ENCODE assay signal across 25 cellular contexts in the genomic region with DNA sequence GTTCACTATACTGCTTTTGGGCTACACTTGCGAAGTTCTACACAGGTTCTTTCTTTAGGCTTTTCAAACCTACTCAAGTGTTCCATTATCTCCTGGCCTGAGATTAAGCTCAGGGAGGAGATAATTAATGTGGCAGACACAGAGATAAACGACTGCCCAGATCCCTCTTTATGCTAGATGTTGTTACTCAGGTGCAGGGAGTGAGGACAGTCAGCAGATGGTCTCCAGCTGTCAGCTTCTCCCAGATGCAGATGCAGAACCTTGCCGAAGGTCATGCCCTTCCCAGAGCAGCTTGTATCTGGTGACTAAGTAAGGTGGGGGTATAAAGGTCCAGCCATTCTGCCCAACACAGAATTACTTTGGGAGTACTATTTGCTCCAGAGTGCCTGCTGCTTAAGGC.
"Had no signal": no experiment of that assay in that cellular context is flagged by ENCODE, and none has a peak within 500 bp of the region (broad histone marks: within the 10 kb centered on the region; RNA-seq: fewer than 3 reads in every experiment).

No MANE protein-coding gene starts in this region.

- H3K27me3 ChIP-seq: esophagus squamous epithelium, heart right ventricle, right lobe of liver, suprapubic skin, transverse colon, vagina had no signal

- H3K27ac ChIP-seq: coronary artery, esophagus squamous epithelium, heart right ventricle, lower lobe of right lung, parathyroid adenoma, right lobe of liver, suprapubic skin, transverse colon, vagina had no signal

- H3K27ac Mint-ChIP-seq: natural killer cell; progenitor cell of endocrine pancreas; stimulated activated naive B cell treated with anti-CD40 and anti-IgM and Interleukin-4, amounts not matched to agents 10 μg/mL and 1 μg/mL and 100 μg/mL, for 72 hours; stimulated activated naive CD8-positive, alpha-beta T cell treated with anti-CD3 and anti-CD28 coated beads, Interleukin-15, amount 100 ng/mL, for 72 hours had no signal

- H3K9me3 ChIP-seq: esophagus squamous epithelium, heart right ventricle, lower lobe of right lung, right lobe of liver, suprapubic skin, transverse colon, vagina had no signal

- H3K79me2 ChIP-seq: parathyroid adenoma had no signal

- H3K4me3 Mint-ChIP-seq: natural killer cell; neural crest cell; stimulated activated naive B cell treated with anti-CD40 and anti-IgM and Interleukin-4, amounts not matched to agents 10 μg/mL and 1 μg/mL and 100 μg/mL, for 72 hours; stimulated activated naive CD8-positive, alpha-beta T cell treated with anti-CD3 and anti-CD28 coated beads, Interleukin-15, amount 100 ng/mL, for 72 hours had no signal

- DNase-seq: dermis blood vessel endothelial cell; effector memory CD4-positive, alpha-beta T cell; erythroblast; esophagus squamous epithelium; foreskin melanocyte; glutamatergic neuron; heart right ventricle; hippocampal formation; left cardiac atrium; left ventricle myocardium superior; lower lobe of right lung; natural killer cell; right lobe of liver; small intestine; stimulated activated CD4-positive, alpha-beta T cell treated with anti-CD3 and anti-CD28 coated beads, Interleukin-15, amount 100 ng/mL, for 24 hours; stimulated activated CD4-positive, alpha-beta T cell treated with anti-CD3 and anti-CD28 coated beads, Interleukin-2, amount 100 ng/mL, for 48 hours; stimulated activated naive B cell treated with anti-CD40 and anti-IgM and Interleukin-4, amounts not matched to agents 10 μg/mL and 1 μg/mL and 100 μg/mL, for 72 hours; stimulated activated naive CD8-positive, alpha-beta T cell treated with anti-CD3 and anti-CD28 coated beads, Interleukin-15, amount 100 ng/mL, for 72 hours; transverse colon had no signal

- ATAC-seq: heart right ventricle; left cardiac atrium; left ventricle myocardium superior; lower lobe of right lung; natural killer cell; right lobe of liver; stimulated activated naive B cell treated with anti-CD40 and anti-IgM and Interleukin-4, amounts not matched to agents 10 μg/mL and 1 μg/mL and 100 μg/mL, for 72 hours; stimulated activated naive CD8-positive, alpha-beta T cell treated with anti-CD3 and anti-CD28 coated beads, Interleukin-15, amount 100 ng/mL, for 72 hours had no signal

- H3K36me3 ChIP-seq: esophagus squamous epithelium, heart right ventricle, lower lobe of right lung, right lobe of liver, suprapubic skin, transverse colon, vagina had no signal

- H3K4me3 ChIP-seq: coronary artery, esophagus squamous epithelium, heart right ventricle, lower lobe of right lung, right lobe of liver, suprapubic skin, transverse colon, vagina had no signal

- H3K36me3 Mint-ChIP-seq: natural killer cell had no signal

- H3K27me3 Mint-ChIP-seq: progenitor cell of endocrine pancreas had no signal

- H3K9ac ChIP-seq: parathyroid adenoma had no signal

- H2AFZ ChIP-seq: parathyroid adenoma had no signal

- H3K4me1 ChIP-seq: esophagus squamous epithelium, heart right ventricle, lower lobe of right lung, parathyroid adenoma, right lobe of liver, suprapubic skin, transverse colon, vagina had no signal
